In the genomic region with DNA sequence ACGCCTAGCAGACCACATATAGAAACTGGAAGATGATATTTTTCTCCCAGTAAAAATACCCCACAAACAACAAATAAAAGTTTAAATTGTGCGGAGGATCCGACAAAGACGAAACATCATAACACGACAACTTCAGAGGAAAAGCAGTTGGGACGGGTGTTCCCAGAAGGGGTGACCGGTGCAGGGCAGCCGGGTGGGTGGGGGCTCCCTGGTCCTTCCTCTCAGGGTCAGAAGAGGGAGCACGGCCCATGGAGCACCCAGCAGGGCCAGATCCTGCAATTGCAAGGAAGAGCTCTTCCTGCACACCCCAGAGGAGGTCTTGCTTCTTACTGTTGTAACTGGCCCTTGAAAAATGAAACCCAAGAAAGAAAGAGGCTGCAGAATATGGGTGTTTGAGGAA, we compare ENCODE assay signal across 23 cellular contexts.
"Had no signal": no experiment of that assay in that cellular context is flagged by ENCODE, and none has a peak within 500 bp of the region (broad histone marks: within the 10 kb centered on the region; RNA-seq: fewer than 3 reads in every experiment).

No MANE protein-coding gene starts in this region.

- H3K4me3 ChIP-seq: SJSA1, SK-N-MC had no signal

- H3K27me3 ChIP-seq: SJSA1 had no signal

- H3K9ac ChIP-seq: KMS-11 had no signal

- H3K4me1 ChIP-seq: SJSA1 had no signal

- H3K36me3 ChIP-seq: SJSA1 had no signal

- H3K4me2 ChIP-seq: KMS-11 had no signal

- ATAC-seq: HepG2 had no signal

- H3K27ac ChIP-seq: KMS-11, SJSA1, SK-N-MC had no signal

- DNase-seq: IMR-90, Kasumi-1, MM.1S, NCI-H1048, NCI-H1105, NCI-H1417, NCI-H1436 treated with DMSO at 0.1 percent for 48 hours, NCI-H1694, NCI-H187 treated with DMSO at 0.1 percent for 48 hours, NCI-H2081, NCI-H2107, NCI-H2227 treated with DMSO at 0.1 percent for 48 hours, NCI-H524 treated with DMSO at 0.1 percent for 48 hours, NCI-H69, NCI-H774, Right ventricle myocardium superior, RPMI8226, SIG-M5 had no signal

- FAIRE-seq: HepG2, RCC 7860 had no signal
